In the genomic region with DNA sequence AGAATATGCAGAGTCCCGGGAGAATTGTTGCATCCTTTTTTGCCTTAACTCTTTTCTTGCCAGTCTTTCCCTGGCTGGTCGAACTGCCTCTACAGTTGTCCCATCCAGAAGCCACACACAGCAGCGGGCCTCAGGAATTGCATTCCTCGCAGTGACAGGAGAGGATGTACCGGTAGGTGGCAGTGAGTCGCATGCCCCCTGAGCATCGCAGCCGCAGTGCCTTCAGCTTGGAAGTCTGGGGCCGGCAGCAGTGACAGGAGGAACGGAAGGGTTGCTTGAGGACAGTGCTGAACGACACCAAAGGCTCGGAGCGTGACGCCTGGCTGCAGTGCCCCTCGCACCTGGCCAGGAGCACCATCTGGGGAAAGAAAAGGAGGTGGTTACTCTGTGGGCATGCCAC, we compare ENCODE assay signal across 7 cellular contexts. TPM values are rescaled to one million over a fixed set of nuclear protein-coding genes. Genes with fewer than 3 reads are reported as not detected.
DNase-seq lines count a peak whose midpoint lies in the region; ATAC-seq and TF ChIP-seq lines count a peak whose summit lies in the region.

No MANE protein-coding gene starts in this region.

- peak; percentile 70 for ATAC-seq in GM19351 (IDR thresholded peaks at IDR 0.05; ENCODE audit: unreplicated experiment)
- no peak for ATAC-seq in body of pancreas
- peak; percentile 72 to 85 (median 83) for ATAC-seq in right lobe of liver
- no peak for ATAC-seq in stimulated activated naive CD8-positive, alpha-beta T cell treated with anti-CD3 and anti-CD28 coated beads, Interleukin-15, Interleukin-2, amounts not matched to agents 100 U/mL and 50 U/mL, for 24 hours
- no peak for ATAC-seq in GM18873 (IDR thresholded peaks at IDR 0.05; ENCODE audit: low FRiP score, unreplicated experiment)

- H3K4me3 ChIP-seq in body of pancreas (no peak overlapping the region), right lobe of liver (no peak overlapping the region)

- TF ChIP-seq POLR2A in body of pancreas (IDR thresholded peaks at IDR 0.05) (no peak), right lobe of liver (IDR thresholded peaks at IDR 0.05) (no peak)

- WGBS in body of pancreas, 2 donors, result 3 to 12% methylated on average over 4 to 15 of the region's 15 CpGs
- WGBS in right lobe of liver (ENCODE audit: insufficient coverage, low coverage, low lambda C conversion rate, missing lambda C conversion rate), result 5% methylated on average over 13 of the region's 15 CpGs

- DNase-seq in body of pancreas, result peak in 3 of 4 donors; percentile 16 to 37 (median 36)
- peak; percentile 44 to 61 (median 49) for DNase-seq in right lobe of liver
- peak; percentile 25 for DNase-seq in stimulated activated naive CD8-positive, alpha-beta T cell treated with anti-CD3 and anti-CD28 coated beads, Interleukin-15, Interleukin-2, amounts not matched to agents 100 U/mL and 50 U/mL, for 24 hours
- no peak for DNase-seq in DMS79 treated with DMSO at 0.1 percent for 48 hours (lab: John Stamatoyannopoulos, UW)

- H3K27me3 ChIP-seq in body of pancreas (no peaks in the 10 kb centered on the region), right lobe of liver (peaks cover 0 to 7% of the 10 kb centered on the region in 2 donors)

- H3K27ac ChIP-seq in body of pancreas, result no peak overlapping the region
- no peak overlapping the region for H3K27ac ChIP-seq in right lobe of liver

- no peaks in the 10 kb centered on the region for H3K4me1 ChIP-seq in body of pancreas
- no peaks in the 10 kb centered on the region for H3K4me1 ChIP-seq in right lobe of liver

- H3K36me3 ChIP-seq in body of pancreas (replicated peaks in 1 of 2; ENCODE audit: insufficient read depth in 1 of 2, low read depth in 2 of 2) (no peaks in the 10 kb centered on the region), right lobe of liver (no peaks in the 10 kb centered on the region)

- no peaks in the 10 kb centered on the region for H3K9me3 ChIP-seq in body of pancreas
- no peaks in the 10 kb centered on the region for H3K9me3 ChIP-seq in right lobe of liver

- peak in 4 of 7 experiments; percentile 28 to 32 (median 30) for TF ChIP-seq CTCF in body of pancreas (IDR thresholded peaks at IDR 0.05)
- TF ChIP-seq CTCF in right lobe of liver (IDR thresholded peaks at IDR 0.05), result peak in 3 of 4 donors; percentile 49 to 59 (median 53)

- intact Hi-C loops in body of pancreas (cut with DNase I), result no loop called here
- intact Hi-C loops in right lobe of liver (cut with DNase I), result loop anchor here in 1 of 2 donors (10.0 kb wide), 1 partner anchor 1235 kb away; no protein-coding TSS in a partner anchor

TF ChIP-seq in PFSK-1, 5 proteins besides CTCF, POLR2A, EP300 and RAD21:
- TF ChIP-seq POLR2AphosphoS5 (IDR thresholded peaks at IDR 0.05; ENCODE audit: low read depth, low read length), result no peak
- TF ChIP-seq FOXP2 (optimal IDR thresholded peaks at IDR 0.05; ENCODE audit: borderline replicate concordance, extremely low read depth, extremely low read length, insufficient read depth), result peak; percentile 57

RNA-seq across cellular contexts. Expression of gene NDP, which starts 23.5 kb away (rescaled TPM):
- polyA plus RNA-seq in PFSK-1 (2012; ENCODE audit: insufficient read length, low read depth), result not detected
- not detected for total RNA-seq in body of pancreas
- not detected for total RNA-seq in right lobe of liver

Comparison
In these comparisons a context has a peak if more than half of its experiments do, and no peak if none do; other contexts are left out.
1. ATAC-seq: peak in GM19351 (single experiment) and right lobe of liver (4 of 4); none in body of pancreas (single experiment), stimulated activated naive CD8-positive, alpha-beta T cell treated with anti-CD3 and anti-CD28 coated beads, Interleukin-15, Interleukin-2, amounts not matched to agents 100 U/mL and 50 U/mL, for 24 hours (single experiment) and GM18873 (single experiment).